Comparison of ENCODE assay signal across 1 cellular context in genomic region chr10:133310399-133310755, GRCh38.
TF ChIP-seq lines count a peak whose summit lies in the region.

No MANE protein-coding gene starts in this region.

TF ChIP-seq in HCT116, 20 proteins besides CTCF, POLR2A, EP300 and RAD21:
- TF ChIP-seq TCF7L2 (IDR thresholded peaks at IDR 0.05; ENCODE audit: borderline replicate concordance, extremely low read depth, insufficient read depth, insufficient read length), result no peak
- no peak for TF ChIP-seq FOSL1 (IDR thresholded peaks at IDR 0.05; ENCODE audit: low read depth)
- no peak for TF ChIP-seq CEBPB (IDR thresholded peaks at IDR 0.05; ENCODE audit: low read depth)
- TF ChIP-seq EGR1 (IDR thresholded peaks at IDR 0.05; ENCODE audit: low read depth), result no peak
- no peak for TF ChIP-seq POLR2AphosphoS5 (IDR thresholded peaks at IDR 0.05; ENCODE audit: low read depth, low read length)
- TF ChIP-seq SP1 (IDR thresholded peaks at IDR 0.05; ENCODE audit: low read depth), result no peak
- TF ChIP-seq JUND (IDR thresholded peaks at IDR 0.05), result no peak
- no peak for TF ChIP-seq ZFX (IDR thresholded peaks at IDR 0.05)
- no peak for TF ChIP-seq EZH2phosphoT487 (IDR thresholded peaks at IDR 0.05; ENCODE audit: borderline replicate concordance)
- no peak for TF ChIP-seq SIN3A (IDR thresholded peaks at IDR 0.05; ENCODE audit: low read depth)
- no peak for TF ChIP-seq ZNF274 (IDR thresholded peaks at IDR 0.05; ENCODE audit: low read depth, low read length)
- TF ChIP-seq, protein P1, sequence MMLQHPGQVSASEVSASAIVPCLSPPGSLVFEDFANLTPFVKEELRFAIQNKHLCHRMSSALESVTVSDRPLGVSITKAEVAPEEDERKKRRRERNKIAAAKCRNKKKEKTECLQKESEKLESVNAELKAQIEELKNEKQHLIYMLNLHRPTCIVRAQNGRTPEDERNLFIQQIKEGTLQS (IDR thresholded peaks at IDR 0.05), result no peak
- no peak for TF ChIP-seq REST (IDR thresholded peaks at IDR 0.05; ENCODE audit: low read depth)
